ENCODE assay signal across 18 cellular contexts in the genomic region with DNA sequence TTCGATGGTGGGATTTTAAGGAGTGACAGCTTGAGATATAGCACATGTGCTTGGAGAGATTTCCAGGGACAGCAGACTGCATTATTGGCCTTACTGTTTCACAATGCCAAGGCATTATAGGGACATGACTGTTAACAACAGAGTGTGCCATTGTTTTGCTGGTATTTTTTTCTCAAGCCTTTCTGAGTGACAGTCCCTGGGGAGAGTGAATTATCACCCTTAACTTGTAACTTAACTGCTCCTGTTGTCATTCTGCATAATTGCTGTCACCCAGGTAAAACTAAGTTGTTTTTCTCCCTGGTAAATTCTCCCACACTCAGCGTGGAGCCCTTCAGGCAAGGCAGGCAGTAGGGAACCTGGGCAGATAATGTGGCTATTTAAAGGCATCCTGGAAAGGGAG.
A peak's percentile ranks its signal among the peaks of the same experiment; 100 is the strongest.
DNase-seq lines count a peak whose midpoint lies in the region; ATAC-seq and TF ChIP-seq lines count a peak whose summit lies in the region.
"Had no signal": no experiment of that assay in that cellular context is flagged by ENCODE, and none has a peak within 500 bp of the region (broad histone marks: within the 10 kb centered on the region; RNA-seq: fewer than 3 reads in every experiment).

No MANE protein-coding gene starts in this region.

- peak overlapping the region; percentile 44; the same call in 1 of the 2 replicates for H2AFZ ChIP-seq in GM23338

- H3K27ac ChIP-seq in GM23338 (ENCODE audit: low read depth) = no peak overlapping the region
- H3K27ac ChIP-seq in endodermal cell (ENCODE audit: low read depth, low read length) = peak overlapping the region; percentile 44
- H3K27ac ChIP-seq: Peyer's patch had no signal

- no peak overlapping the region for H3K9ac ChIP-seq in endodermal cell (ENCODE audit: extremely low read depth, low read length, poor library complexity, severe bottlenecking)

- H3K36me3 Mint-ChIP-seq in GM23338 (ENCODE audit: low read depth) (peaks cover 4% of the 10 kb centered on the region; the same call in 2 of the 3 replicates), endodermal cell (ENCODE audit: low read depth) (no peaks in the 10 kb centered on the region), nephron progenitor cell (ENCODE audit: low read depth) (no peaks in the 10 kb centered on the region)
- H3K36me3 Mint-ChIP-seq: CD8-positive, alpha-beta T cell had no signal

- H3F3A ChIP-seq in GM23338 (replicated peaks; ENCODE audit: low read depth) = no peaks in the 10 kb centered on the region

- no peaks in the 10 kb centered on the region for H4K20me1 ChIP-seq in GM23338 (replicated peaks; ENCODE audit: insufficient read depth)

- H3K4me3 ChIP-seq in GM23338 (no peak overlapping the region), endodermal cell (ENCODE audit: low read length) (no peak overlapping the region)
- H3K4me3 ChIP-seq: MG63, Peyer's patch had no signal

- no peaks in the 10 kb centered on the region for H3K9me2 ChIP-seq in GM23338 (ENCODE audit: insufficient read depth)

- H3K27ac Mint-ChIP-seq in GM23338 (peak overlapping the region; percentile 9; the same call in 1 of the 2 replicates), endodermal cell (peak overlapping the region; percentile 49), nephron progenitor cell (peak overlapping the region; percentile 92)
- H3K27ac Mint-ChIP-seq: CD8-positive, alpha-beta T cell had no signal

- no peaks in the 10 kb centered on the region for H3K9me3 ChIP-seq in endodermal cell (ENCODE audit: control insufficient read depth, low read length)
- H3K9me3 ChIP-seq: BE2C, MG63, Peyer's patch had no signal

- no peak overlapping the region for H3K4me2 ChIP-seq in GM23338

- intact Hi-C loops in sciatic nerve (cut with DNase I) = no loop called here

- no peaks in the 10 kb centered on the region for H3K27me3 ChIP-seq in GM23338 (ENCODE audit: insufficient read depth)
- H3K27me3 ChIP-seq in endodermal cell (ENCODE audit: control insufficient read depth, insufficient read depth, low read length, poor library complexity, severe bottlenecking) = no peaks in the 10 kb centered on the region
- H3K27me3 ChIP-seq: BE2C, MG63, Peyer's patch had no signal

- ATAC-seq in GM23338 (peak; percentile 78), sciatic nerve (no peak)
- ATAC-seq: CD8-positive, alpha-beta T cell; HepG2 had no signal

- 33 to 39% methylated on average over 1 to 2 of the region's 2 CpGs for WGBS in endodermal cell (ENCODE audit: insufficient coverage in 1 of 2, insufficient read length in 1 of 2), 2 experiments

- TF ChIP-seq CTCF in GM23338 (conservative IDR thresholded peaks at IDR 0.05; ENCODE audit: low read depth in 2 of 2) = no peak
- TF ChIP-seq CTCF in endodermal cell (conservative IDR thresholded peaks at IDR 0.05) = no peak
- no peak for TF ChIP-seq CTCF in nephron progenitor cell (IDR thresholded peaks at IDR 0.05)

- DNase-seq in ELF-1 (ENCODE audit: low read depth, low spot score) (peak; percentile 78), GM23338 (ENCODE audit: low spot score) (peak; percentile 16), endodermal cell (peak; percentile 75), nephron progenitor cell (peak; percentile 12), RKO (ENCODE audit: low spot score) (no peak), NCI-H446 (lab: John Stamatoyannopoulos, UW) (no peak), sciatic nerve (ENCODE audit: low spot score) (no peak)
- DNase-seq: BE2C; CD8-positive, alpha-beta T cell; DND-41; MG63; NCI-H1092 treated with DMSO at 0.1 percent for 48 hours; NCI-H187; NCI-H2171; NCI-H526 treated with DMSO at 0.1 percent for 48 hours; Peyer's patch; SHP77 treated with DMSO at 0.1 percent for 48 hours had no signal

- no peaks in the 10 kb centered on the region for H3K79me2 ChIP-seq in GM23338 (replicated peaks; ENCODE audit: insufficient read depth)

- H3K4me1 Mint-ChIP-seq in GM23338 (peaks cover 18% of the 10 kb centered on the region), endodermal cell (peaks cover 29% of the 10 kb centered on the region), nephron progenitor cell (peaks cover 41% of the 10 kb centered on the region)

- no peaks in the 10 kb centered on the region for H3K36me3 ChIP-seq in GM23338 (ENCODE audit: insufficient read depth)
- H3K36me3 ChIP-seq in endodermal cell (ENCODE audit: control insufficient read depth, insufficient read depth, low read length) = no peaks in the 10 kb centered on the region
- H3K36me3 ChIP-seq: BE2C, MG63, Peyer's patch had no signal

- no peaks in the 10 kb centered on the region for H3K27me3 Mint-ChIP-seq in GM23338 (ENCODE audit: insufficient read depth, low read depth, poor library complexity)
- H3K27me3 Mint-ChIP-seq in endodermal cell (ENCODE audit: insufficient read depth) = no peaks in the 10 kb centered on the region
- no peaks in the 10 kb centered on the region for H3K27me3 Mint-ChIP-seq in nephron progenitor cell (ENCODE audit: low read depth, poor library complexity)

- H3K4me1 ChIP-seq in GM23338 (ENCODE audit: insufficient read depth) (peaks cover 16% of the 10 kb centered on the region), endodermal cell (ENCODE audit: control insufficient read depth, insufficient read depth, low read length) (peaks cover 6% of the 10 kb centered on the region)
- H3K4me1 ChIP-seq: BE2C, Peyer's patch had no signal

- no peak overlapping the region for H3K4me3 Mint-ChIP-seq in GM23338
- H3K4me3 Mint-ChIP-seq in endodermal cell = no peak overlapping the region
- H3K4me3 Mint-ChIP-seq in nephron progenitor cell = no peak overlapping the region
- H3K4me3 Mint-ChIP-seq: CD8-positive, alpha-beta T cell had no signal

- H3K9me3 Mint-ChIP-seq in GM23338 (no peaks in the 10 kb centered on the region), endodermal cell (peaks cover 6% of the 10 kb centered on the region), nephron progenitor cell (peaks cover 8% of the 10 kb centered on the region)

TF ChIP-seq in GM23338, 12 proteins besides CTCF, POLR2A, EP300 and RAD21 (continues in another document):
- no peak for TF ChIP-seq CREB1 (CRISPR knock-in tag; IDR thresholded peaks at IDR 0.05; ENCODE audit: low read depth)
- TF ChIP-seq POLR2AphosphoS5 (IDR thresholded peaks at IDR 0.05; ENCODE audit: low read depth) = no peak
- no peak for TF ChIP-seq NANOG (IDR thresholded peaks at IDR 0.05; ENCODE audit: borderline replicate concordance)
- TF ChIP-seq ZNF331 (CRISPR knock-in tag; IDR thresholded peaks at IDR 0.05; ENCODE audit: low read depth) = no peak
- TF ChIP-seq ZNF114 (CRISPR knock-in tag; IDR thresholded peaks at IDR 0.05) = no peak
- no peak for TF ChIP-seq STAT1 (IDR thresholded peaks at IDR 0.05; ENCODE audit: unreplicated experiment)
- no peak for TF ChIP-seq ZNF462 (CRISPR knock-in tag; IDR thresholded peaks at IDR 0.05)

Comparison
In these comparisons a context has a peak if more than half of its experiments do, and no peak if none do; other contexts are left out.
1. DNase-seq: peak in ELF-1 (single experiment), GM23338 (single experiment), endodermal cell (single experiment) and nephron progenitor cell (single experiment); none in RKO (single experiment), NCI-H446 (0 of 2) and sciatic nerve (single experiment).
2. H3K27ac Mint-ChIP-seq: peak in every context shown above with its lines; median percentile 92 in nephron progenitor cell; 49 in endodermal cell; 9 in GM23338.